In genomic region chr12:9763025-9763424, GRCh38 we compare ENCODE assay signal across 21 cellular contexts. TPM values are rescaled to one million over a fixed set of nuclear protein-coding genes. Genes with fewer than 3 reads are reported as not detected.
DNase-seq lines count a peak whose midpoint lies in the region; ATAC-seq lines count a peak whose summit lies in the region.
"Had no signal": no experiment of that assay in that cellular context is flagged by ENCODE, and none has a peak within 500 bp of the region (broad histone marks: within the 10 kb centered on the region; RNA-seq: fewer than 3 reads in every experiment).

No MANE protein-coding gene starts in this region.

- H3K27me3 Mint-ChIP-seq in activated naive CD4-positive, alpha-beta T cell treated with anti-CD3 and anti-CD28 coated beads, Interleukin-2, amount 50 U/mL, for 24 hours: no peaks in the 10 kb centered on the region
- peaks cover 7% of the 10 kb centered on the region for H3K27me3 Mint-ChIP-seq in activated naive CD8-positive, alpha-beta T cell treated with anti-CD3 and anti-CD28 coated beads for 36 hours
- H3K27me3 Mint-ChIP-seq: activated CD4-positive, alpha-beta T cell treated with anti-CD3 and anti-CD28 coated beads, Interleukin-2, amount 10 ng/mL, durations not matched to agents 7 days and 5 days; type B pancreatic cell had no signal

- no peak overlapping the region for H3K4me3 ChIP-seq in thymus (ENCODE audit: low read length)
- H3K4me3 ChIP-seq: mucosa of descending colon, Peyer's patch had no signal

- peaks cover 18% of the 10 kb centered on the region for H3K36me3 Mint-ChIP-seq in activated naive CD4-positive, alpha-beta T cell treated with anti-CD3 and anti-CD28 coated beads, Interleukin-2, amount 50 U/mL, for 24 hours
- peaks cover 44% of the 10 kb centered on the region for H3K36me3 Mint-ChIP-seq in activated naive CD8-positive, alpha-beta T cell treated with anti-CD3 and anti-CD28 coated beads for 36 hours
- H3K36me3 Mint-ChIP-seq: type B pancreatic cell had no signal

- WGBS in thymus: 30% methylated on average over 2 of the region's 2 CpGs

- peaks cover 52% of the 10 kb centered on the region for H3K4me1 Mint-ChIP-seq in activated naive CD4-positive, alpha-beta T cell treated with anti-CD3 and anti-CD28 coated beads, Interleukin-2, amount 50 U/mL, for 24 hours
- peaks cover 48% of the 10 kb centered on the region for H3K4me1 Mint-ChIP-seq in activated naive CD8-positive, alpha-beta T cell treated with anti-CD3 and anti-CD28 coated beads for 36 hours

- no peaks in the 10 kb centered on the region for H3K9me3 ChIP-seq in thymus (ENCODE audit: control insufficient read depth)
- H3K9me3 ChIP-seq: mucosa of descending colon, Peyer's patch had no signal

- peak overlapping the region; percentile 70 for H3K27ac ChIP-seq in thymus (ENCODE audit: low read depth)

- DNase-seq in activated naive CD4-positive, alpha-beta T cell (lab: John Stamatoyannopoulos, UW): no peak
- DNase-seq in NAMALWA (ENCODE audit: low spot score) (peak; percentile 69), NCI-H1048 (lab: John Stamatoyannopoulos, UW) (no peak), G401 (ENCODE audit: low spot score) (no peak)
- DNase-seq in activated naive CD8-positive, alpha-beta T cell treated with anti-CD3 and anti-CD28 coated beads for 36 hours: no peak
- DNase-seq: activated CD4-positive, alpha-beta T cell treated with anti-CD3 and anti-CD28 coated beads, Interleukin-2, amount 10 ng/mL, durations not matched to agents 7 days and 5 days; activated T-cell treated with anti-CD3 and anti-CD28 coated beads for 4 hours; effector CD4-positive, alpha-beta T cell; H7; IMR-90; left ventricle myocardium superior; mucosa of descending colon; NCI-H1105 treated with DMSO at 0.1 percent for 48 hours; Peyer's patch; T1000 had no signal

- in situ Hi-C loops in G401 (cut with HindIII; ENCODE audit: low sequenced_read_pairs): no loop called here

- peaks cover 6% of the 10 kb centered on the region for H3K4me1 ChIP-seq in thymus (ENCODE audit: control insufficient read depth, insufficient read depth, low read length)

- ATAC-seq in GM21423 (IDR thresholded peaks at IDR 0.05; ENCODE audit: unreplicated experiment): no peak
- ATAC-seq: left ventricle myocardium superior; mucosa of descending colon; stimulated activated naive CD8-positive, alpha-beta T cell treated with anti-CD3 and anti-CD28 coated beads, Interleukin-15, Interleukin-2, amounts not matched to agents 100 U/mL and 50 U/mL, for 24 hours had no signal

- H3K27ac Mint-ChIP-seq in activated naive CD4-positive, alpha-beta T cell treated with anti-CD3 and anti-CD28 coated beads, Interleukin-2, amount 50 U/mL, for 24 hours: no peak overlapping the region
- peak overlapping the region; percentile 49 for H3K27ac Mint-ChIP-seq in activated naive CD8-positive, alpha-beta T cell treated with anti-CD3 and anti-CD28 coated beads for 36 hours
- H3K27ac Mint-ChIP-seq: type B pancreatic cell had no signal

- H3K27me3 ChIP-seq in thymus (ENCODE audit: control insufficient read depth, insufficient read depth): no peaks in the 10 kb centered on the region
- H3K27me3 ChIP-seq: Peyer's patch had no signal

- H3K9me3 Mint-ChIP-seq in activated naive CD4-positive, alpha-beta T cell treated with anti-CD3 and anti-CD28 coated beads, Interleukin-2, amount 50 U/mL, for 24 hours: no peaks in the 10 kb centered on the region
- peaks cover 9% of the 10 kb centered on the region for H3K9me3 Mint-ChIP-seq in activated naive CD8-positive, alpha-beta T cell treated with anti-CD3 and anti-CD28 coated beads for 36 hours

- peak overlapping the region; percentile 63 for H3K4me3 Mint-ChIP-seq in activated naive CD4-positive, alpha-beta T cell treated with anti-CD3 and anti-CD28 coated beads, Interleukin-2, amount 50 U/mL, for 24 hours
- no peak overlapping the region for H3K4me3 Mint-ChIP-seq in activated naive CD8-positive, alpha-beta T cell treated with anti-CD3 and anti-CD28 coated beads for 36 hours
- H3K4me3 Mint-ChIP-seq: type B pancreatic cell had no signal

- H3K36me3 ChIP-seq in thymus (ENCODE audit: control insufficient read depth, insufficient read depth): no peaks in the 10 kb centered on the region
- H3K36me3 ChIP-seq: Peyer's patch had no signal

RNA-seq across cellular contexts. Expression of gene CD69, which starts 2.3 kb away (rescaled TPM):
- total RNA-seq in activated naive CD8-positive, alpha-beta T cell treated with anti-CD3 and anti-CD28 coated beads for 36 hours: 100 to 1,000 TPM; 143 to 152 TPM
- polyA plus RNA-seq in thymus: 222 TPM
- not detected in 2 replicates for total RNA-seq in G401 (2014; rRNA removed; shearing (Covaris generic))
- total RNA-seq: fibroblast of lung, H7, IMR-90 had no signal
- polyA plus RNA-seq: fibroblast of lung, IMR-90 had no signal

RNA-seq across cellular contexts. Expression of gene CLECL1, which starts 30.1 kb away (rescaled TPM):
- total RNA-seq in activated naive CD8-positive, alpha-beta T cell treated with anti-CD3 and anti-CD28 coated beads for 36 hours: 1 to 10 TPM; 6.4 to 7.0 TPM
- 11.2 TPM for polyA plus RNA-seq in thymus
- not detected in 2 replicates for total RNA-seq in G401 (2014; rRNA removed; shearing (Covaris generic))
- total RNA-seq: fibroblast of lung, H7, IMR-90, left ventricle myocardium superior had no signal
- polyA plus RNA-seq: fibroblast of lung, IMR-90 had no signal

Comparison
In these comparisons a context has a peak if more than half of its experiments do, and no peak if none do; other contexts are left out.
1. RNA of gene CD69, which starts 2.3 kb away (total RNA-seq): 143 to 152 TPM in activated naive CD8-positive, alpha-beta T cell treated with anti-CD3 and anti-CD28 coated beads for 36 hours; not detected in G401; every median in the first group is over 100 times any median in the second.